ENCODE assay signal across 1 cellular context in genomic region chr3:61315874-61316273, GRCh38.
TF ChIP-seq lines count a peak whose summit lies in the region.

No MANE protein-coding gene starts in this region.

TF ChIP-seq in SK-N-SH, 30 proteins besides CTCF, POLR2A, EP300 and RAD21 (continued from another document):
- TF ChIP-seq REST (IDR thresholded peaks at IDR 0.05; ENCODE audit: low read depth, low read length) = peak; percentile 92
- no peak for TF ChIP-seq USF1 (IDR thresholded peaks at IDR 0.05; ENCODE audit: borderline replicate concordance, low read depth)
- no peak for TF ChIP-seq SIN3A (IDR thresholded peaks at IDR 0.05; ENCODE audit: borderline replicate concordance, low read depth, low read length)
- no peak for TF ChIP-seq CHD2 (IDR thresholded peaks at IDR 0.05; ENCODE audit: low read length, partially characterized antibody)
